8 cellular contexts compared by ENCODE assay signal in the genomic region with DNA sequence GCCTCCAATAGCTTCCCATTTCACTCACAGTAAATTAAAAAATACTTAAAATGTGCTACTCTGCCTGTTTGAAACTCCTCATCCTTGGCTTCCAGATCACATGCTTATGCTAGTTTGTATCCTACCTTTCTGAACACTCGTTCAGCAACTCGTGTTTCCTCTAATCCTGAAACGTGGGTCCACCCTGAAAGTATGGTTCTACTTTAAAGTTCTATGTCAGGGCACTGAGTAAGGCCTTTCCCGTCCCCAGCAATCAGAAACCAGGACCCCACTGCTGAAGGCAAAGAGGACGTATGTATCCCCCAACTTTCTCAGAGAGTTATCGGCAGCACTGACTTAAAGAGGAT. TPM values are rescaled to one million over a fixed set of nuclear protein-coding genes. Genes with fewer than 3 reads are reported as not detected.
DNase-seq lines count a peak whose midpoint lies in the region; ATAC-seq, FAIRE-seq and TF ChIP-seq lines count a peak whose summit lies in the region.

No MANE protein-coding gene starts in this region.

- peak overlapping the region; percentile 93 for H2BK120ac ChIP-seq in mesendoderm (ENCODE audit: low read depth, low read length)

- no peak overlapping the region for H3K23ac ChIP-seq in mesendoderm (ENCODE audit: low read length)

- peak overlapping the region; percentile 91 to 99 (median 98) for H3K4me3 Mint-ChIP-seq in CD8-positive, alpha-beta memory T cell

- ATAC-seq in aorta (ENCODE audit: low FRiP score) (peak; percentile 27), HG03039 (IDR thresholded peaks at IDR 0.05; ENCODE audit: unreplicated experiment) (no peak), GM18511 (IDR thresholded peaks at IDR 0.05; ENCODE audit: unreplicated experiment) (no peak)

- no peaks in the 10 kb centered on the region for H3K36me3 ChIP-seq in CD8-positive, alpha-beta memory T cell (ENCODE audit: insufficient read depth, low read length)
- peaks cover 3% of the 10 kb centered on the region for H3K36me3 ChIP-seq in bronchial epithelial cell (ENCODE audit: control insufficient read depth, insufficient read depth, low read length)
- no peaks in the 10 kb centered on the region for H3K36me3 ChIP-seq in mesendoderm (ENCODE audit: control insufficient read depth, insufficient read depth, low read length)
- no peaks in the 10 kb centered on the region for H3K36me3 ChIP-seq in aorta (ENCODE audit: control insufficient read depth in 1 of 2, insufficient read depth in 2 of 2, low read length in 1 of 2)

- H4K8ac ChIP-seq in mesendoderm (ENCODE audit: low read depth, low read length) = peak overlapping the region; percentile 3

- intact Hi-C loops in aorta (cut with DNase I) = no loop called here

- peak overlapping the region; percentile 53 for H3K18ac ChIP-seq in mesendoderm (ENCODE audit: low read length)

- DNase-seq in CD8-positive, alpha-beta memory T cell = no peak
- DNase-seq in Jurkat, Clone E6-1 (ENCODE audit: low read depth, low spot score) = peak; percentile 18
- peak; percentile 18 for DNase-seq in bronchial epithelial cell (ENCODE audit: low read depth)
- DNase-seq in mesendoderm = no peak
- DNase-seq in aorta = no peak
- DNase-seq in cerebellum (ENCODE audit: low spot score) = no peak

- peak overlapping the region; percentile 70 for H2BK5ac ChIP-seq in mesendoderm (ENCODE audit: low read length)

- no peaks in the 10 kb centered on the region for H3K9me3 ChIP-seq in CD8-positive, alpha-beta memory T cell (ENCODE audit: low read length)
- H3K9me3 ChIP-seq in aorta (ENCODE audit: control insufficient read depth, low read length) = no peaks in the 10 kb centered on the region

- H3K56ac ChIP-seq in mesendoderm (ENCODE audit: low read length) = peak overlapping the region; percentile 94

- H3K27ac ChIP-seq in CD8-positive, alpha-beta memory T cell (ENCODE audit: low read depth, low read length) = peak overlapping the region; percentile 81
- peak overlapping the region; percentile 94 for H3K27ac ChIP-seq in mesendoderm (ENCODE audit: low read depth, low read length)
- H3K27ac ChIP-seq in aorta (ENCODE audit: low read depth in 1 of 2, low read length in 2 of 2) = peak overlapping the region; percentile 36 to 91

- peak overlapping the region; percentile 70 for H3K4me3 ChIP-seq in CD8-positive, alpha-beta memory T cell (ENCODE audit: low read length)
- peak overlapping the region; percentile 71 for H3K4me3 ChIP-seq in Jurkat, Clone E6-1 (ENCODE audit: low read length)
- H3K4me3 ChIP-seq in bronchial epithelial cell (ENCODE audit: low read depth, low read length) (peak overlapping the region; percentile 59), mesendoderm (ENCODE audit: low read length) (peak overlapping the region; percentile 69), aorta (ENCODE audit: low read length in 2 of 2) (peak overlapping the region; percentile 61 to 100)

- peaks cover 12 to 13% of the 10 kb centered on the region in 2 donors for H3K27me3 Mint-ChIP-seq in CD8-positive, alpha-beta memory T cell

- POLR2A ChIA-PET in CD8-positive, alpha-beta memory T cell (lab: Charles Lee) = interaction anchor here (0.6 to 0.9 kb wide), 3 partner anchors 15 to 1623 kb away, joined by 4 to 5 read pairs (median 5); no protein-coding TSS in a partner anchor

- peaks cover 5 to 22% (median 7%) of the 10 kb centered on the region in 3 donors for H3K36me3 Mint-ChIP-seq in CD8-positive, alpha-beta memory T cell

- H3K9ac ChIP-seq in mesendoderm (ENCODE audit: low read length) = peak overlapping the region; percentile 88

- H3K4me2 ChIP-seq in mesendoderm (ENCODE audit: low read length) = peak overlapping the region; percentile 81

- CTCF ChIA-PET in CD8-positive, alpha-beta memory T cell (lab: Charles Lee) = interaction anchor here (0.9 to 2.1 kb wide), 7 partner anchors 15 to 396 kb away, joined by 3 to 16 read pairs (median 3); no protein-coding TSS in a partner anchor

- peaks cover 34 to 52% (median 49%) of the 10 kb centered on the region in 3 donors for H3K4me1 Mint-ChIP-seq in CD8-positive, alpha-beta memory T cell

- peak overlapping the region; percentile 77 for H2AK5ac ChIP-seq in mesendoderm (ENCODE audit: low read length)

- WGBS in mesendoderm (ENCODE audit: extremely low coverage, insufficient coverage, low lambda C conversion rate) = no CpG with 5 or more reads among the region's 6 CpGs
- WGBS in aorta, 2 donors = 1% methylated on average over 6 of the region's 6 CpGs

- no peak for TF ChIP-seq CTCF in bronchial epithelial cell (IDR thresholded peaks at IDR 0.05; ENCODE audit: insufficient read depth, low read length, severe bottlenecking)

- no peaks in the 10 kb centered on the region for H3K9me3 Mint-ChIP-seq in CD8-positive, alpha-beta memory T cell

- peaks cover 2% of the 10 kb centered on the region for H3K79me2 ChIP-seq in mesendoderm (ENCODE audit: control insufficient read depth, insufficient read depth, low read length)

- H3K79me1 ChIP-seq in mesendoderm (ENCODE audit: low read length) = no peaks in the 10 kb centered on the region

- H2BK15ac ChIP-seq in mesendoderm (replicated peaks; ENCODE audit: low read depth) = peak overlapping the region; percentile 98

- H3K4ac ChIP-seq in mesendoderm (ENCODE audit: low read depth, low read length) = peak overlapping the region; percentile 95

- FAIRE-seq in bronchial epithelial cell (lab: Jason Lieb, UNC) = no peak

- H4K5ac ChIP-seq in mesendoderm (ENCODE audit: low read length) = peak overlapping the region; percentile 54

- H3K27ac Mint-ChIP-seq in CD8-positive, alpha-beta memory T cell = peak overlapping the region; percentile 89 to 98 (median 96)

- no peaks in the 10 kb centered on the region for H3K27me3 ChIP-seq in CD8-positive, alpha-beta memory T cell (ENCODE audit: insufficient read depth, low read length, poor library complexity, severe bottlenecking)
- no peaks in the 10 kb centered on the region for H3K27me3 ChIP-seq in bronchial epithelial cell (ENCODE audit: control insufficient read depth, insufficient read depth, low read length)
- no peaks in the 10 kb centered on the region for H3K27me3 ChIP-seq in mesendoderm (ENCODE audit: insufficient read depth, low read length, poor library complexity)
- no peaks in the 10 kb centered on the region for H3K27me3 ChIP-seq in aorta (ENCODE audit: control insufficient read depth in 1 of 2, insufficient read depth in 2 of 2, low read length in 1 of 2)

- H3K4me1 ChIP-seq in CD8-positive, alpha-beta memory T cell (ENCODE audit: insufficient read depth, low read length) = peaks cover 29% of the 10 kb centered on the region
- H3K4me1 ChIP-seq in mesendoderm (ENCODE audit: control insufficient read depth, low read depth, low read length) (peaks cover 8% of the 10 kb centered on the region), aorta (ENCODE audit: control insufficient read depth in 1 of 2, insufficient read depth in 2 of 2, low read length in 2 of 2) (no peaks in the 10 kb centered on the region)

RNA-seq across cellular contexts. Expression of gene TSEN15, which starts 0.4 kb away (rescaled TPM):
- 10 to 100 TPM; 44.4 to 44.8 TPM for total RNA-seq in CD8-positive, alpha-beta memory T cell
- 54.3 TPM for polyA plus RNA-seq in CD8-positive, alpha-beta memory T cell
- 60.6 TPM for polyA plus RNA-seq in Jurkat, Clone E6-1 (2012; ENCODE audit: insufficient read depth, insufficient read length)
- total RNA-seq in bronchial epithelial cell (52.4 and 65.0 TPM in 2 replicates), aorta (10 to 100 TPM; 23.0 to 26.9 TPM), cerebellum (33.3 TPM)
- polyA plus RNA-seq in mesendoderm (2013, experiment 1 of 2) = 41.5 TPM
- polyA plus RNA-seq in mesendoderm (2013, experiment 2 of 2) = 40.8 TPM
- polyA plus RNA-seq in aorta = 10 to 100 TPM; 16.0 to 27.8 TPM

RNA-seq across cellular contexts. Expression of gene COLGALT2, which starts 13.6 kb away (rescaled TPM):
- total RNA-seq in CD8-positive, alpha-beta memory T cell = 1 to 10 TPM; 3.3 to 4.2 TPM
- 1.2 TPM for polyA plus RNA-seq in CD8-positive, alpha-beta memory T cell
- not detected for polyA plus RNA-seq in Jurkat, Clone E6-1 (2012; ENCODE audit: insufficient read depth, insufficient read length)
- total RNA-seq in bronchial epithelial cell (0.13 TPM in 1 of 2 replicates, not detected in the other), aorta (10 to 100 TPM in 1 of 2 donors, 1 to 10 TPM in 1; 1.6 to 15.1 TPM), cerebellum (12.0 TPM)
- polyA plus RNA-seq in mesendoderm (2013, experiment 1 of 2) = 5.5 TPM
- 5.7 TPM for polyA plus RNA-seq in mesendoderm (2013, experiment 2 of 2)
- polyA plus RNA-seq in aorta = under 1 TPM; 0.50 to 1.00 TPM

Comparison
In these comparisons a context has a peak if more than half of its experiments do, and no peak if none do; other contexts are left out.
1. DNase-seq: peak in Jurkat, Clone E6-1 (single experiment) and bronchial epithelial cell (single experiment); none in CD8-positive, alpha-beta memory T cell (0 of 5), mesendoderm (single experiment), aorta (0 of 2) and cerebellum (single experiment).
2. Peak in every context shown above with its lines, with median percentiles within 50 percentile points of each other: H3K27ac ChIP-seq and H3K4me3 ChIP-seq.